Comparison of ENCODE assay signal across 1 cellular context in the genomic region with DNA sequence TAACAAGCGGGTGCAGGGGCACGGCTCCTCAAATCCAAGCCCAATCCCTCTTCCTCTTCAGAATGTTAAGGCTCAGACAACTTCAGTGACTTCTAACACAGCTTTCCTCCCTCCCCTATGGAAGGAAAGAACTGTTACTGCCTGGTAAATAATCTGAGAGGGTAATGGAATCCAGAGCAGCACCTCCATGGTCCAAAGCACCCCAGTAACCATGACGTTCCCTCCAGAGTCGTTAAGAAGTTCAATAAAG.
TF ChIP-seq lines count a peak whose summit lies in the region.

No MANE protein-coding gene starts in this region.

TF ChIP-seq in GM12878, 131 proteins besides CTCF, POLR2A, EP300 and RAD21 (continued from another document):
- 0 out of 2 replicates have a peak, but pooled peaks have one; percentile 44 for TF ChIP-seq MXI1 (IDR thresholded peaks at IDR 0.05; ENCODE audit: low read depth, low read length)
- TF ChIP-seq RFX5 (IDR thresholded peaks at IDR 0.05; ENCODE audit: low read depth, low read length), result peak; percentile 90
- TF ChIP-seq SREBF1 (IDR thresholded peaks at IDR 0.05; ENCODE audit: low read length), result no peak
- peak; percentile 15; the same call in 1 of the 2 replicates for TF ChIP-seq YY1 (IDR thresholded peaks at IDR 0.05; ENCODE audit: low read depth, low read length)
TF ChIP-seq in GM12878: peak in this region for 4.
